ENCODE assay signal across 7 cellular contexts in genomic region chr16:30896890-30897730, GRCh38. TPM values are rescaled to one million over a fixed set of nuclear protein-coding genes. Genes with fewer than 3 reads are reported as not detected.
A peak's percentile ranks its signal among the peaks of the same experiment; 100 is the strongest.
DNase-seq lines count a peak whose midpoint lies in the region; ATAC-seq and TF ChIP-seq lines count a peak whose summit lies in the region.

No MANE protein-coding gene starts in this region.

- TF ChIP-seq CTCF in KMS-11 (conservative IDR thresholded peaks at IDR 0.05; ENCODE audit: low read depth, low read length) (0 out of 2 replicates have a peak, but pooled peaks have one; percentile 16), heart right ventricle (IDR thresholded peaks at IDR 0.05) (no peak), tibial artery (IDR thresholded peaks at IDR 0.05) (no peak)

- H3K27ac ChIP-seq in KMS-11: no peak overlapping the region
- H3K27ac ChIP-seq in heart right ventricle: peak overlapping the region; percentile 92 to 100 (median 98)
- H3K27ac ChIP-seq in trophoblast cell (ENCODE audit: low read depth, low read length): peak overlapping the region; percentile 98
- peak overlapping the region; percentile 98 to 100 for H3K27ac ChIP-seq in tibial artery

- H4K8ac ChIP-seq in trophoblast cell (ENCODE audit: low read depth, low read length): peak overlapping the region; percentile 86

- H2BK120ac ChIP-seq in trophoblast cell (ENCODE audit: insufficient read depth, low read length, poor library complexity): peak overlapping the region; percentile 98

- H3K18ac ChIP-seq in trophoblast cell (ENCODE audit: low read length): peak overlapping the region; percentile 77

- H3K27me3 ChIP-seq in KMS-11 (ENCODE audit: insufficient read depth, low read depth) (no peaks in the 10 kb centered on the region), heart right ventricle (no peaks in the 10 kb centered on the region), trophoblast cell (ENCODE audit: insufficient read depth, low read length) (no peaks in the 10 kb centered on the region), tibial artery (no peaks in the 10 kb centered on the region)

- peaks cover 19% of the 10 kb centered on the region for H3K4me1 ChIP-seq in KMS-11 (ENCODE audit: low read depth, poor library complexity, severe bottlenecking)
- peaks cover 13 to 62% (median 45%) of the 10 kb centered on the region in 9 donors for H3K4me1 ChIP-seq in heart right ventricle
- peaks cover 17 to 32% of the 10 kb centered on the region in 2 experiments for H3K4me1 ChIP-seq in trophoblast cell (ENCODE audit: control insufficient read depth in 1 of 2, insufficient read depth in 2 of 2, low read length in 2 of 2)
- peaks cover 0 to 50% (median 43%) of the 10 kb centered on the region in 4 donors for H3K4me1 ChIP-seq in tibial artery

- no peaks in the 10 kb centered on the region for H3K9me3 ChIP-seq in heart right ventricle
- peaks cover 2% of the 10 kb centered on the region for H3K9me3 ChIP-seq in trophoblast cell (ENCODE audit: insufficient read depth, low read depth, low read length)
- no peaks in the 10 kb centered on the region for H3K9me3 ChIP-seq in tibial artery

- H3K4me3 ChIP-seq in KMS-11 (IDR thresholded peaks at IDR 0.05; ENCODE audit: insufficient read depth, low read depth, low read length): no peak overlapping the region
- H3K4me3 ChIP-seq in heart right ventricle: peak overlapping the region; percentile 45 to 74 (median 60)
- peak overlapping the region; percentile 64 for H3K4me3 ChIP-seq in trophoblast cell (ENCODE audit: low read depth, low read length)
- peak overlapping the region; percentile 72 to 75 for H3K4me3 ChIP-seq in tibial artery

- H4K12ac ChIP-seq in trophoblast cell (ENCODE audit: low read depth, low read length): peak overlapping the region; percentile 95

- no peak overlapping the region for H3K23ac ChIP-seq in trophoblast cell (ENCODE audit: low read length)

- H3K79me1 ChIP-seq in trophoblast cell (ENCODE audit: low read length): peaks cover 25% of the 10 kb centered on the region

- intact Hi-C loops in heart right ventricle (cut with DNase I) (loop anchor here in 3 of 10 donors (2.0 kb wide), 2 partner anchors 22 to 26 kb away; partner anchors contain the start of gene FBXL19 (in 1 of the 3)), tibial artery (cut with DNase I; ENCODE audit: low total_unique reads) (no loop called here)

- H2BK12ac ChIP-seq in trophoblast cell (ENCODE audit: low read length): no peak overlapping the region

- DNase-seq in SW480 (ENCODE audit: low spot score) (peak; percentile 33), amniotic epithelial cell (ENCODE audit: low read depth) (peak; percentile 89), heart right ventricle (peak; percentile 90 to 92), trophoblast cell (peak; percentile 87 to 90), tibial artery (peak; percentile 93 to 96)

- peak overlapping the region; percentile 80 for H2AK5ac ChIP-seq in trophoblast cell (ENCODE audit: low read length)

- 18 to 19% methylated on average over 31 of the region's 31 CpGs for WGBS in heart right ventricle, 2 donors
- no CpG with 5 or more reads among the region's 31 CpGs for WGBS in trophoblast cell (ENCODE audit: extremely low coverage, insufficient coverage, insufficient read length)

- H2BK5ac ChIP-seq in trophoblast cell (ENCODE audit: low read depth, low read length, poor library complexity): peak overlapping the region; percentile 94

- H4K20me1 ChIP-seq in KMS-11 (ENCODE audit: insufficient read depth): no peaks in the 10 kb centered on the region

- peak overlapping the region; percentile 83 for H3K4ac ChIP-seq in trophoblast cell (ENCODE audit: low read depth, low read length)

- H3K9ac ChIP-seq in KMS-11 (no peak overlapping the region), trophoblast cell (ENCODE audit: low read length) (peak overlapping the region; percentile 50)

- peak; percentile 38 for ATAC-seq in GM18909 (IDR thresholded peaks at IDR 0.05; ENCODE audit: poor library complexity, unreplicated experiment)
- ATAC-seq in heart right ventricle: peak; percentile 62 to 81 (median 72)

- peak overlapping the region; percentile 89 for H2AFZ ChIP-seq in KMS-11 (ENCODE audit: low read depth)
- H2AFZ ChIP-seq in trophoblast cell (ENCODE audit: insufficient read depth, low read length, poor library complexity): peak overlapping the region; percentile 88

- H3K79me2 ChIP-seq in KMS-11 (ENCODE audit: insufficient read depth, low read depth) (no peaks in the 10 kb centered on the region), trophoblast cell (ENCODE audit: control insufficient read depth, insufficient read depth, low read length, poor library complexity) (peaks cover 18% of the 10 kb centered on the region)

- peak overlapping the region; percentile 97 for H4K91ac ChIP-seq in trophoblast cell (ENCODE audit: low read depth, low read length)

- H3K14ac ChIP-seq in trophoblast cell (ENCODE audit: low read length): peak overlapping the region; percentile 84

- H3K4me2 ChIP-seq in KMS-11: peak overlapping the region; percentile 31; the same call in 1 of the 2 replicates
- H3K4me2 ChIP-seq in trophoblast cell (ENCODE audit: low read length): peak overlapping the region; percentile 59

- H3K36me3 ChIP-seq in KMS-11 (ENCODE audit: insufficient read depth) (no peaks in the 10 kb centered on the region), heart right ventricle (peaks cover 0 to 6% (median 0%) of the 10 kb centered on the region in 9 donors), trophoblast cell (ENCODE audit: control insufficient read depth in 1 of 2, insufficient read depth in 2 of 2, low read length in 2 of 2) (peaks cover 2 to 3% of the 10 kb centered on the region in 2 experiments), tibial artery (peaks cover 0 to 10% (median 0%) of the 10 kb centered on the region in 3 donors)

RNA-seq across cellular contexts. Expression of gene CTF1, which starts 0.7 kb away (rescaled TPM):
- total RNA-seq in heart right ventricle: 10 to 100 TPM in 9 of 10 donors, 1 to 10 TPM in 1; 8.6 to 28.2 (median 19.9) TPM
- 10 to 100 TPM in 1 of 2 donors, 1 to 10 TPM in 1; 6.5 to 10.4 TPM for polyA plus RNA-seq in heart right ventricle
- polyA plus RNA-seq in trophoblast cell (2013): 6.0 and 6.4 TPM in 2 replicates

RNA-seq across cellular contexts. Expression of gene BCL7C, which starts 3.2 kb away (rescaled TPM):
- 10 to 100 TPM; 24.2 to 31.3 (median 27.0) TPM for total RNA-seq in heart right ventricle
- 10 to 100 TPM; 30.5 to 68.8 TPM for polyA plus RNA-seq in heart right ventricle
- polyA plus RNA-seq in trophoblast cell (2013): 28.8 TPM in 2 replicates

RNA-seq across cellular contexts. Expression of gene FBXL19, which starts 26.3 kb away (rescaled TPM):
- total RNA-seq in heart right ventricle: 1 to 10 TPM; 4.1 to 8.7 (median 5.8) TPM
- 10 to 100 TPM in 1 of 2 donors, 1 to 10 TPM in 1; 5.4 to 14.1 TPM for polyA plus RNA-seq in heart right ventricle
- 36.4 and 36.8 TPM in 2 replicates for polyA plus RNA-seq in trophoblast cell (2013)

RNA-seq across cellular contexts. Expression of gene ORAI3, which starts 51.8 kb away (rescaled TPM):
- 10 to 100 TPM in 8 of 10 donors, 1 to 10 TPM in 2; 7.8 to 19.8 (median 11.4) TPM for total RNA-seq in heart right ventricle
- polyA plus RNA-seq in heart right ventricle: 10 to 100 TPM; 10.1 to 15.4 TPM
- polyA plus RNA-seq in trophoblast cell (2013): 14.3 and 15.9 TPM in 2 replicates

Comparison
In these comparisons a context has a peak if more than half of its experiments do, and no peak if none do; other contexts are left out.
1. DNase-seq: peak in every context shown above with its lines; median percentile 94 in tibial artery; 91 in heart right ventricle; 89 in amniotic epithelial cell; 88 in trophoblast cell; 33 in SW480.